Comparison of ENCODE assay signal across 1 cellular context in genomic region chr2:216882876-216883275, GRCh38.
TF ChIP-seq lines count a peak whose summit lies in the region.

No MANE protein-coding gene starts in this region.

TF ChIP-seq in K562, 482 proteins besides CTCF, POLR2A, EP300 and RAD21 (continued from another document):
- TF ChIP-seq E2F8 (IDR thresholded peaks at IDR 0.05; ENCODE audit: low read depth, partially characterized antibody) = no peak
- peak; percentile 62 for TF ChIP-seq CCNT2 (IDR thresholded peaks at IDR 0.05; ENCODE audit: borderline replicate concordance, extremely low read depth, insufficient read length, low read depth, low read length)
- 0 out of 4 replicates have a peak, but pooled peaks of 1 of the 2 experiments have one; percentile 9 for TF ChIP-seq HDAC1 (IDR thresholded peaks at IDR 0.05)
- no peak for TF ChIP-seq MLLT1 (IDR thresholded peaks at IDR 0.05)
- peak; percentile 67 for TF ChIP-seq HMGN3 (IDR thresholded peaks at IDR 0.05; ENCODE audit: borderline replicate concordance, extremely low read depth, insufficient read length, low read depth, low read length)
- TF ChIP-seq ZNF766 (CRISPR knock-in tag; conservative IDR thresholded peaks at IDR 0.05) = 0 out of 2 replicates have a peak, but pooled peaks have one; percentile 63
- TF ChIP-seq TRIM24 (IDR thresholded peaks at IDR 0.05) = peak; percentile 20 to 58; a peak in 1 of 4 replicates
- TF ChIP-seq SMARCA4 (IDR thresholded peaks at IDR 0.05) = peak; percentile 48; the same call in 1 of the 2 replicates
- no peak for TF ChIP-seq CC2D1A (IDR thresholded peaks at IDR 0.05)
